In the genomic region with DNA sequence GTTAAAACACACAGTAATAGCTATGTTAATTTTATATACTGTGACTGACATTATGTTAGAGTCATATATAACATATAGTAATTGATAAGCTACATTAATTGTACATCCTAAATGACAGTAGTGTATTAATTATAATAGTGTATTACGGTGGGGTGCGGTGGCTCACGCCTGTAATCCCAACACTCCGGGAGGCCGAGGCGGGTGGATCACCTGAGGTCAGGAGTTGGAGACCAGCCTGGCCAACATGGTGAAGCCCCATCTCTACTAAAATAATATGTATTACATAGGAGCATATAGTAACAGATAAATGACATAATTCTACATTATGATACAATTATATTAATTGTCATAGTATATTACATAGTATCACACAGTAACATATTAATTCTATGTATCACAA, we compare ENCODE assay signal across 14 cellular contexts. TPM values are rescaled to one million over a fixed set of nuclear protein-coding genes. Genes with fewer than 3 reads are reported as not detected.
DNase-seq lines count a peak whose midpoint lies in the region; ATAC-seq lines count a peak whose summit lies in the region.
"Had no signal": no experiment of that assay in that cellular context is flagged by ENCODE, and none has a peak within 500 bp of the region (broad histone marks: within the 10 kb centered on the region; RNA-seq: fewer than 3 reads in every experiment).

No MANE protein-coding gene starts in this region.

- in situ Hi-C loops in KBM-7 (cut with MboI; ENCODE audit: low pct_unique_long_range_greater_than_20kb, low sequenced_read_pairs) = no loop called here

- peak; percentile 54 for DNase-seq in activated effector memory CD4-positive, alpha-beta T cell treated with anti-CD3 and anti-CD28 coated beads, Interleukin-2, amount 50 U/mL, for 16 hours
- DNase-seq in activated effector memory CD4-positive, alpha-beta T cell treated with Interleukin-2 at 50 U/mL for 16 hours = no peak
- peak; percentile 4 for DNase-seq in activated CD8-positive, alpha-beta memory T cell treated with anti-CD3 and anti-CD28 coated beads, Interleukin-2, amount 50 U/mL, for 4 hours
- DNase-seq in left lobe of liver (ENCODE audit: low spot score) (peak; percentile 19), KBM-7 (no peak), hippocampal formation (lab: John Stamatoyannopoulos, UW) (no peak)
- DNase-seq in stimulated activated CD8-positive, alpha-beta memory T cell treated with anti-CD3 and anti-CD28 coated beads, Interleukin-4, amount 100 ng/mL, for 48 hours = peak; percentile 7
- DNase-seq: GDM1; NCI-H187; NCI-H2171; NCI-H446 treated with DMSO at 0.1 percent for 48 hours; NK-92 treated with Interleukin-12 subunit alpha and Interleukin-12 subunit beta, amount 100 ng/mL, for 24 hours had no signal

- ATAC-seq in left lobe of liver (no peak), esophagus mucosa (no peak)
- ATAC-seq: GM12878 had no signal

RNA-seq across cellular contexts. Expression of gene ASMTL, which starts 12.2 kb away (rescaled TPM):
- total RNA-seq in left lobe of liver (31.4 TPM), esophagus mucosa (8.1 TPM)

RNA-seq across cellular contexts. Expression of gene SLC25A6, which starts 48.6 kb away (rescaled TPM):
- total RNA-seq in left lobe of liver = 55.9 TPM
- 294 TPM for total RNA-seq in esophagus mucosa

Comparison
In these comparisons a context has a peak if more than half of its experiments do, and no peak if none do; other contexts are left out.
1. DNase-seq: peak in activated effector memory CD4-positive, alpha-beta T cell treated with anti-CD3 and anti-CD28 coated beads, Interleukin-2, amount 50 U/mL, for 16 hours (single experiment), activated CD8-positive, alpha-beta memory T cell treated with anti-CD3 and anti-CD28 coated beads, Interleukin-2, amount 50 U/mL, for 4 hours (single experiment), left lobe of liver (single experiment) and stimulated activated CD8-positive, alpha-beta memory T cell treated with anti-CD3 and anti-CD28 coated beads, Interleukin-4, amount 100 ng/mL, for 48 hours (single experiment); none in activated effector memory CD4-positive, alpha-beta T cell treated with Interleukin-2 at 50 U/mL for 16 hours (single experiment), KBM-7 (single experiment) and hippocampal formation (0 of 2).